Comparison of ENCODE assay signal across 8 cellular contexts in the genomic region with DNA sequence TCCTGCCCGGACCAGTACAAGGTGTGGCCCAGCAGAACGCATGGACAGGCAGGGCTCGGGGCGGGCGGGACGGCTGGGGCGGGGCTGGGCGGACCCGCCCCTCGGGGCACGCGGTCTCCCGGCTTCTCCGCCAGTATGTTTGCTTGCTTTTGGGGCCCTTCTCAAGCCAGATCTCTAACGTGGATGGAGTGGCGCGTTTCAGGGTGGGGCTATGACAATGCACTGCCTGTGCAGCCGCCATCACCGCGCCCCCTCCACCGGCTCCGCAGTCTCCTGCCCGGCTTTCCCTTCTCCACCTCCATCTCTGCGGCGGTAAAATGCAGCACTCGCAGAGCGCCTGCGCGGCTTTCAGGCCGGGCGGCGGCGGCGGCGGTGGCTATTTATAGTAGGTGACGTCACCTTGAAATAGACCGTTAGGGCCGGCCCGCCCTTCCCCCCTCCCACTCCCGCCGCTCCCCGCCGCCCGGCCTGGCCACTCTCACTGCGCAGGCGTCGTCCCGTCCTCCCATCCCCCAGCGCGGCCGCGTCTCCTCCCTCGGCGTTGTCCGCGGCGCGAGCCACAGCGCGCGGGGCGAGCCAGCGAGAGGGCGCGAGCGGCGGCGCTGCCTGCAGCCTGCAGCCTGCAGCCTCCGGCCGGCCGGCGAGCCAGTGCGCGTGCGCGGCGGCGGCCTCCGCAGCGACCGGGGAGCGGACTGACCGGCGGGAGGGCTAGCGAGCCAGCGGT. TPM values are rescaled to one million over a fixed set of nuclear protein-coding genes. Genes with fewer than 3 reads are reported as not detected.
DNase-seq lines count a peak whose midpoint lies in the region; ATAC-seq lines count a peak whose summit lies in the region.

A gene (plus strand): TSS at position 560 of the 724 bp plus-strand sequence. CDS start 199 bp downstream, outside the sequence.

- peak; percentile 75 for ATAC-seq in GM18909 (IDR thresholded peaks at IDR 0.05; ENCODE audit: poor library complexity, unreplicated experiment)
- ATAC-seq in HG03159 (IDR thresholded peaks at IDR 0.05; ENCODE audit: unreplicated experiment), result peak; percentile 58

- DNase-seq in AG08396 (ENCODE audit: low spot score) (peak; percentile 100), NCI-H345 treated with DMSO at 0.1 percent for 48 hours (lab: John Stamatoyannopoulos, UW; ENCODE audit: unreplicated experiment) (peak; percentile 75), cerebellum (ENCODE audit: low spot score) (peak; percentile 98), kidney glomerular epithelial cell (lab: John Stamatoyannopoulos, UW) (peak; percentile 91)
- DNase-seq in activated CD4-positive, alpha-beta T cell treated with anti-CD3 and anti-CD28 coated beads for 1 hour, result peak; percentile 76
- DNase-seq in stimulated activated CD4-positive, alpha-beta T cell treated with anti-CD3 and anti-CD28 coated beads, Interleukin-15, amount 100 ng/mL, for 48 hours (ENCODE audit: low read depth in 2 of 2), result peak; percentile 86 to 90

RNA-seq across cellular contexts. Expression of the gene that starts here (rescaled TPM):
- total RNA-seq in cerebellum, result 128 TPM

Comparison
In these comparisons a context has a peak if more than half of its experiments do, and no peak if none do; other contexts are left out.
1. Peak in every context shown above with its lines: DNase-seq and ATAC-seq.